2 cellular contexts compared by ENCODE assay signal in genomic region chr15:82306791-82307713, GRCh38.
TF ChIP-seq lines count a peak whose summit lies in the region.

No MANE protein-coding gene starts in this region.

TF ChIP-seq in GM23338, 12 proteins besides CTCF, POLR2A, EP300 and RAD21:
- TF ChIP-seq STAT1 (IDR thresholded peaks at IDR 0.05; ENCODE audit: unreplicated experiment) (no peak), EZH2phosphoT487 (IDR thresholded peaks at IDR 0.05; ENCODE audit: unreplicated experiment) (no peak), EZH2 (IDR thresholded peaks at IDR 0.05; ENCODE audit: low read depth, unreplicated experiment) (no peak), REST (IDR thresholded peaks at IDR 0.05; ENCODE audit: unreplicated experiment) (no peak), ZNF331 (CRISPR knock-in tag; IDR thresholded peaks at IDR 0.05; ENCODE audit: low read depth) (no peak), NANOG (IDR thresholded peaks at IDR 0.05; ENCODE audit: borderline replicate concordance) (no peak), JUNB (IDR thresholded peaks at IDR 0.05; ENCODE audit: unreplicated experiment) (no peak), ETS1 (IDR thresholded peaks at IDR 0.05) (no peak)

TF ChIP-seq in GM12878, 131 proteins besides CTCF, POLR2A, EP300 and RAD21:
- TF ChIP-seq MXI1 (IDR thresholded peaks at IDR 0.05; ENCODE audit: low read depth, low read length): no peak
- TF ChIP-seq SIX5 (IDR thresholded peaks at IDR 0.05; ENCODE audit: low read depth, low read length, severe bottlenecking): no peak
- no peak for TF ChIP-seq RFX5 (IDR thresholded peaks at IDR 0.05; ENCODE audit: low read depth, low read length)
- no peak for TF ChIP-seq HCFC1 (IDR thresholded peaks at IDR 0.05; ENCODE audit: low read length)
- TF ChIP-seq CREB1 (IDR thresholded peaks at IDR 0.05; ENCODE audit: low read depth): no peak
- no peak for TF ChIP-seq NFIC (IDR thresholded peaks at IDR 0.05; ENCODE audit: low read depth, low read length)
- no peak for TF ChIP-seq SREBF1 (IDR thresholded peaks at IDR 0.05; ENCODE audit: low read length)
- no peak for TF ChIP-seq RB1 (IDR thresholded peaks at IDR 0.05; ENCODE audit: borderline replicate concordance)
- TF ChIP-seq YBX1 (IDR thresholded peaks at IDR 0.05): no peak
- TF ChIP-seq NFYA (IDR thresholded peaks at IDR 0.05; ENCODE audit: borderline replicate concordance, low read depth, low read length): no peak
- no peak for TF ChIP-seq E4F1 (IDR thresholded peaks at IDR 0.05; ENCODE audit: borderline replicate concordance, partially characterized antibody)
- no peak for TF ChIP-seq ZSCAN29 (IDR thresholded peaks at IDR 0.05)
- TF ChIP-seq BACH1 (IDR thresholded peaks at IDR 0.05; ENCODE audit: borderline replicate concordance): no peak
- no peak for TF ChIP-seq REST (IDR thresholded peaks at IDR 0.05; ENCODE audit: low read depth, low read length)
